ENCODE assay signal across 8 cellular contexts in genomic region chr12:29782285-29782820, GRCh38. TPM values are rescaled to one million over a fixed set of nuclear protein-coding genes. Genes with fewer than 3 reads are reported as not detected.
DNase-seq lines count a peak whose midpoint lies in the region; ATAC-seq, FAIRE-seq and TF ChIP-seq lines count a peak whose summit lies in the region.

No MANE protein-coding gene starts in this region.

- ATAC-seq in GM23338 (peak; percentile 14), SK-N-SH treated with all-trans-retinoic acid at 6 μM for 48 hours (no peak)

- H3K27ac ChIP-seq in GM23338 (ENCODE audit: low read depth) (no peak overlapping the region), MM.1S (ENCODE audit: low read length) (peak overlapping the region; percentile 71), ascending aorta (peak overlapping the region; percentile 87 to 91)

- H3K27me3 ChIP-seq in GM23338 (ENCODE audit: insufficient read depth): peaks cover 31% of the 10 kb centered on the region
- H3K27me3 ChIP-seq in MM.1S (replicated peaks; ENCODE audit: insufficient read depth, low read length): no peaks in the 10 kb centered on the region
- H3K27me3 ChIP-seq in ascending aorta: no peaks in the 10 kb centered on the region

- TF ChIP-seq CTCF in GM23338 (conservative IDR thresholded peaks at IDR 0.05; ENCODE audit: low read depth in 2 of 2) (no peak), MM.1S (IDR thresholded peaks at IDR 0.05; ENCODE audit: low read length) (no peak), ascending aorta (IDR thresholded peaks at IDR 0.05) (no peak)

- peak overlapping the region; percentile 90 for H3K4me3 Mint-ChIP-seq in GM23338
- H3K4me3 Mint-ChIP-seq in stimulated activated naive CD8-positive, alpha-beta T cell treated with anti-CD3 and anti-CD28 coated beads, Interleukin-15, Interleukin-2, amounts not matched to agents 100 ng/mL and 50 ng/mL, for 24 hours: peak overlapping the region; percentile 26

- H3K9me2 ChIP-seq in GM23338 (ENCODE audit: insufficient read depth) (no peaks in the 10 kb centered on the region), MM.1S (replicated peaks; ENCODE audit: insufficient read depth, low read length) (no peaks in the 10 kb centered on the region)

- H3K4me1 Mint-ChIP-seq in GM23338: peaks cover 27% of the 10 kb centered on the region
- peaks cover 13% of the 10 kb centered on the region for H3K4me1 Mint-ChIP-seq in stimulated activated naive CD8-positive, alpha-beta T cell treated with anti-CD3 and anti-CD28 coated beads, Interleukin-15, Interleukin-2, amounts not matched to agents 100 ng/mL and 50 ng/mL, for 24 hours (ENCODE audit: low read depth)

- H2AFZ ChIP-seq in GM23338 (peak overlapping the region; percentile 87), MM.1S (ENCODE audit: low read length) (peak overlapping the region; percentile 96)

- H3K4me3 ChIP-seq in GM23338 (peak overlapping the region; percentile 81), MM.1S (ENCODE audit: low read length) (peak overlapping the region; percentile 95), ascending aorta (peak overlapping the region; percentile 75 to 94)

- H3K79me2 ChIP-seq in GM23338 (replicated peaks; ENCODE audit: insufficient read depth) (peaks cover 50% of the 10 kb centered on the region), MM.1S (ENCODE audit: low read length) (peaks cover 50% of the 10 kb centered on the region)

- H3K9me3 Mint-ChIP-seq in GM23338: peaks cover 18% of the 10 kb centered on the region; the same call in 2 of the 3 replicates
- H3K9me3 Mint-ChIP-seq in stimulated activated naive CD8-positive, alpha-beta T cell treated with anti-CD3 and anti-CD28 coated beads, Interleukin-15, Interleukin-2, amounts not matched to agents 100 ng/mL and 50 ng/mL, for 24 hours: no peaks in the 10 kb centered on the region

- peaks cover 8% of the 10 kb centered on the region; the same call in 1 of the 2 replicates for H3K36me3 ChIP-seq in GM23338 (ENCODE audit: insufficient read depth)
- no peaks in the 10 kb centered on the region for H3K36me3 ChIP-seq in MM.1S (replicated peaks; ENCODE audit: insufficient read depth, low read length)
- H3K36me3 ChIP-seq in ascending aorta: no peaks in the 10 kb centered on the region

- H3K27ac Mint-ChIP-seq in GM23338: no peak overlapping the region
- no peak overlapping the region for H3K27ac Mint-ChIP-seq in stimulated activated naive CD8-positive, alpha-beta T cell treated with anti-CD3 and anti-CD28 coated beads, Interleukin-15, Interleukin-2, amounts not matched to agents 100 ng/mL and 50 ng/mL, for 24 hours

- no peaks in the 10 kb centered on the region for H3K9me3 ChIP-seq in MM.1S (replicated peaks; ENCODE audit: insufficient read depth, low read length)
- H3K9me3 ChIP-seq in ascending aorta: no peaks in the 10 kb centered on the region

- peak overlapping the region; percentile 78 for H3K9ac ChIP-seq in MM.1S (ENCODE audit: low read length)

- H3K27me3 Mint-ChIP-seq in GM23338 (ENCODE audit: insufficient read depth, low read depth, poor library complexity): peaks cover 13% of the 10 kb centered on the region
- peaks cover 50% of the 10 kb centered on the region for H3K27me3 Mint-ChIP-seq in stimulated activated naive CD8-positive, alpha-beta T cell treated with anti-CD3 and anti-CD28 coated beads, Interleukin-15, Interleukin-2, amounts not matched to agents 100 ng/mL and 50 ng/mL, for 24 hours

- no peak for DNase-seq in GM18507 (ENCODE audit: extremely low spot score, insufficient read length, low read depth)
- DNase-seq in GM23338 (ENCODE audit: low spot score): peak; percentile 58
- DNase-seq in MM.1S: peak; percentile 66
- DNase-seq in ascending aorta (ENCODE audit: low spot score in 2 of 2): peak in 1 of 2 donors; percentile 63
- peak; percentile 18 for DNase-seq in iPS-NIHi7 (ENCODE audit: extremely low spot score)
- no peak for DNase-seq in NCI-H2227 treated with DMSO at 0.1 percent for 48 hours (lab: John Stamatoyannopoulos, UW)

- FAIRE-seq in GM18507 (lab: Jason Lieb, UNC): peak; percentile 65

- H3K4me1 ChIP-seq in GM23338 (ENCODE audit: insufficient read depth): peaks cover 16% of the 10 kb centered on the region
- no peaks in the 10 kb centered on the region for H3K4me1 ChIP-seq in MM.1S (ENCODE audit: low read length)
- peaks cover 0 to 20% of the 10 kb centered on the region in 2 donors for H3K4me1 ChIP-seq in ascending aorta

- H4K20me1 ChIP-seq in GM23338 (replicated peaks; ENCODE audit: insufficient read depth): no peaks in the 10 kb centered on the region; the same call in 1 of the 2 replicates
- H4K20me1 ChIP-seq in MM.1S (ENCODE audit: insufficient read depth, low read length): no peaks in the 10 kb centered on the region

- intact Hi-C loops in ascending aorta (cut with DNase I): loop anchor here (5.0 to 10.0 kb wide), 6 partner anchors 40 to 970 kb away; partner anchors contain the start of genes CAPRIN2 and ERGIC2

- H3K36me3 Mint-ChIP-seq in GM23338 (ENCODE audit: low read depth): peaks cover 32% of the 10 kb centered on the region
- H3K36me3 Mint-ChIP-seq in stimulated activated naive CD8-positive, alpha-beta T cell treated with anti-CD3 and anti-CD28 coated beads, Interleukin-15, Interleukin-2, amounts not matched to agents 100 ng/mL and 50 ng/mL, for 24 hours (ENCODE audit: low read depth): no peaks in the 10 kb centered on the region

- H3K4me2 ChIP-seq in GM23338 (peak overlapping the region; percentile 97), MM.1S (ENCODE audit: low read depth, low read length) (peak overlapping the region; percentile 76)

- H3F3A ChIP-seq in GM23338 (replicated peaks; ENCODE audit: low read depth): no peaks in the 10 kb centered on the region
- peaks cover 17% of the 10 kb centered on the region for H3F3A ChIP-seq in MM.1S (ENCODE audit: insufficient read depth, low read length)

TF ChIP-seq in GM23338, 12 proteins besides CTCF, POLR2A, EP300 and RAD21:
- no peak for TF ChIP-seq ETS1 (IDR thresholded peaks at IDR 0.05)
- no peak for TF ChIP-seq ZNF114 (CRISPR knock-in tag; IDR thresholded peaks at IDR 0.05)
- no peak for TF ChIP-seq EZH2 (IDR thresholded peaks at IDR 0.05; ENCODE audit: low read depth, unreplicated experiment)
- no peak for TF ChIP-seq POLR2AphosphoS5 (IDR thresholded peaks at IDR 0.05; ENCODE audit: low read depth)
- TF ChIP-seq NANOG (IDR thresholded peaks at IDR 0.05; ENCODE audit: borderline replicate concordance): no peak
- no peak for TF ChIP-seq CREB1 (CRISPR knock-in tag; IDR thresholded peaks at IDR 0.05; ENCODE audit: low read depth)
- TF ChIP-seq JUNB (IDR thresholded peaks at IDR 0.05; ENCODE audit: unreplicated experiment): no peak
- no peak for TF ChIP-seq STAT1 (IDR thresholded peaks at IDR 0.05; ENCODE audit: unreplicated experiment)
- TF ChIP-seq ZNF331 (CRISPR knock-in tag; IDR thresholded peaks at IDR 0.05; ENCODE audit: low read depth): no peak

TF ChIP-seq in SK-N-SH treated with all-trans-retinoic acid at 6 μM for 48 hours, 23 proteins besides CTCF, POLR2A, EP300 and RAD21 (continues in another document):
- no peak for TF ChIP-seq BACH2 (CRISPR knock-in tag; IDR thresholded peaks at IDR 0.05; ENCODE audit: borderline replicate concordance)
- TF ChIP-seq TSHZ2 (CRISPR knock-in tag; IDR thresholded peaks at IDR 0.05): no peak
- no peak for TF ChIP-seq ZFP30 (CRISPR knock-in tag; IDR thresholded peaks at IDR 0.05)
- no peak for TF ChIP-seq ZNF565 (CRISPR knock-in tag; conservative IDR thresholded peaks at IDR 0.05; ENCODE audit: low read depth)
- TF ChIP-seq CSRNP3 (CRISPR knock-in tag; IDR thresholded peaks at IDR 0.05): no peak
- no peak for TF ChIP-seq RARB (CRISPR knock-in tag; IDR thresholded peaks at IDR 0.05)

RNA-seq across cellular contexts. Expression of gene TMTC1, which starts 1.4 kb away (rescaled TPM):
- 19.7 and 24.3 TPM in 2 replicates for total RNA-seq in GM23338 (2014; rRNA removed; shearing (Covaris generic))
- 4.8 and 6.0 TPM in 2 replicates for polyA plus RNA-seq in GM23338 (2016; fragmentation: Nextera tagmentation; extraction: Ambion mirVana)
- 176 TPM for total RNA-seq in ascending aorta

Comparison
In these comparisons a context has a peak if more than half of its experiments do, and no peak if none do; other contexts are left out.
1. DNase-seq: peak in GM23338 (single experiment), MM.1S (single experiment) and iPS-NIHi7 (single experiment); none in GM18507 (single experiment) and NCI-H2227 treated with DMSO at 0.1 percent for 48 hours (single experiment).
2. Peak in every context shown above with its lines, with median percentiles within 50 percentile points of each other: H3K4me3 ChIP-seq.